Comparison of ENCODE assay signal across 3 cellular contexts in genomic region chr4:17309567-17310268, GRCh38.
TF ChIP-seq lines count a peak whose summit lies in the region.

No MANE protein-coding gene starts in this region.

TF ChIP-seq in SK-N-SH, 30 proteins besides CTCF, POLR2A, EP300 and RAD21 (continued from another document):
- TF ChIP-seq NFIC (IDR thresholded peaks at IDR 0.05; ENCODE audit: borderline replicate concordance) (no peak), FOXJ3 (CRISPR knock-in tag; IDR thresholded peaks at IDR 0.05) (no peak)
- TF ChIP-seq, protein P1, sequence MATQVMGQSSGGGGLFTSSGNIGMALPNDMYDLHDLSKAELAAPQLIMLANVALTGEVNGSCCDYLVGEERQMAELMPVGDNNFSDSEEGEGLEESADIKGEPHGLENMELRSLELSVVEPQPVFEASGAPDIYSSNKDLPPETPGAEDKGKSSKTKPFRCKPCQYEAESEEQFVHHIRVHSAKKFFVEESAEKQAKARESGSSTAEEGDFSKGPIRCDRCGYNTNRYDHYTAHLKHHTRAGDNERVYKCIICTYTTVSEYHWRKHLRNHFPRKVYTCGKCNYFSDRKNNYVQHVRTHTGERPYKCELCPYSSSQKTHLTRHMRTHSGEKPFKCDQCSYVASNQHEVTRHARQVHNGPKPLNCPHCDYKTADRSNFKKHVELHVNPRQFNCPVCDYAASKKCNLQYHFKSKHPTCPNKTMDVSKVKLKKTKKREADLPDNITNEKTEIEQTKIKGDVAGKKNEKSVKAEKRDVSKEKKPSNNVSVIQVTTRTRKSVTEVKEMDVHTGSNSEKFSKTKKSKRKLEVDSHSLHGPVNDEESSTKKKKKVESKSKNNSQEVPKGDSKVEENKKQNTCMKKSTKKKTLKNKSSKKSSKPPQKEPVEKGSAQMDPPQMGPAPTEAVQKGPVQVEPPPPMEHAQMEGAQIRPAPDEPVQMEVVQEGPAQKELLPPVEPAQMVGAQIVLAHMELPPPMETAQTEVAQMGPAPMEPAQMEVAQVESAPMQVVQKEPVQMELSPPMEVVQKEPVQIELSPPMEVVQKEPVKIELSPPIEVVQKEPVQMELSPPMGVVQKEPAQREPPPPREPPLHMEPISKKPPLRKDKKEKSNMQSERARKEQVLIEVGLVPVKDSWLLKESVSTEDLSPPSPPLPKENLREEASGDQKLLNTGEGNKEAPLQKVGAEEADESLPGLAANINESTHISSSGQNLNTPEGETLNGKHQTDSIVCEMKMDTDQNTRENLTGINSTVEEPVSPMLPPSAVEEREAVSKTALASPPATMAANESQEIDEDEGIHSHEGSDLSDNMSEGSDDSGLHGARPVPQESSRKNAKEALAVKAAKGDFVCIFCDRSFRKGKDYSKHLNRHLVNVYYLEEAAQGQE (IDR thresholded peaks at IDR 0.05; ENCODE audit: low read depth, low read length), result no peak

TF ChIP-seq in SK-N-SH treated with all-trans-retinoic acid at 6 μM for 48 hours, 23 proteins besides CTCF, POLR2A, EP300 and RAD21 (continued from another document):
- TF ChIP-seq ESRRG (CRISPR knock-in tag; IDR thresholded peaks at IDR 0.05) (no peak), ZFP30 (CRISPR knock-in tag; IDR thresholded peaks at IDR 0.05) (no peak)

TF ChIP-seq in IMR-90, 13 proteins besides CTCF, POLR2A, EP300 and RAD21 (continued from another document):
- TF ChIP-seq, protein P2, sequence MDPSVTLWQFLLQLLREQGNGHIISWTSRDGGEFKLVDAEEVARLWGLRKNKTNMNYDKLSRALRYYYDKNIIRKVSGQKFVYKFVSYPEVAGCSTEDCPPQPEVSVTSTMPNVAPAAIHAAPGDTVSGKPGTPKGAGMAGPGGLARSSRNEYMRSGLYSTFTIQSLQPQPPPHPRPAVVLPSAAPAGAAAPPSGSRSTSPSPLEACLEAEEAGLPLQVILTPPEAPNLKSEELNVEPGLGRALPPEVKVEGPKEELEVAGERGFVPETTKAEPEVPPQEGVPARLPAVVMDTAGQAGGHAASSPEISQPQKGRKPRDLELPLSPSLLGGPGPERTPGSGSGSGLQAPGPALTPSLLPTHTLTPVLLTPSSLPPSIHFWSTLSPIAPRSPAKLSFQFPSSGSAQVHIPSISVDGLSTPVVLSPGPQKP (IDR thresholded peaks at IDR 0.05; ENCODE audit: borderline replicate concordance, low read depth, low read length), result no peak
- TF ChIP-seq USF2 (IDR thresholded peaks at IDR 0.05; ENCODE audit: low read depth, low read length), result no peak
- no peak for TF ChIP-seq BHLHE40 (IDR thresholded peaks at IDR 0.05; ENCODE audit: low read depth, low read length)
- no peak for TF ChIP-seq MAFK (IDR thresholded peaks at IDR 0.05; ENCODE audit: low read depth, low read length)
- no peak for TF ChIP-seq MAZ (IDR thresholded peaks at IDR 0.05; ENCODE audit: borderline replicate concordance, low read depth, low read length)
- no peak for TF ChIP-seq CHD1 (IDR thresholded peaks at IDR 0.05; ENCODE audit: low read depth, low read length)
- TF ChIP-seq NFE2L2 (IDR thresholded peaks at IDR 0.05; ENCODE audit: low read depth, low read length), result no peak
- TF ChIP-seq RCOR1 (IDR thresholded peaks at IDR 0.05; ENCODE audit: insufficient replicate concordance, low read length), result no peak
- TF ChIP-seq FOS (IDR thresholded peaks at IDR 0.05; ENCODE audit: low read depth, low read length), result no peak
- TF ChIP-seq MXI1 (IDR thresholded peaks at IDR 0.05; ENCODE audit: borderline replicate concordance, low read depth, low read length), result no peak
- TF ChIP-seq SMC3 (IDR thresholded peaks at IDR 0.05; ENCODE audit: low read depth, low read length), result no peak
- no peak for TF ChIP-seq RFX5 (IDR thresholded peaks at IDR 0.05; ENCODE audit: low read depth, low read length)
